8 cellular contexts compared by ENCODE assay signal in genomic region chr10:43407576-43408330, GRCh38. TPM values are rescaled to one million over a fixed set of nuclear protein-coding genes. Genes with fewer than 3 reads are reported as not detected.
DNase-seq lines count a peak whose midpoint lies in the region; ATAC-seq, FAIRE-seq and TF ChIP-seq lines count a peak whose summit lies in the region.

No MANE protein-coding gene starts in this region.

- H3K27ac Mint-ChIP-seq in activated naive CD8-positive, alpha-beta T cell treated with anti-CD3 and anti-CD28 coated beads, Interleukin-2, amount 10 ng/mL, durations not matched to agents 7 days and 5 days, result peak overlapping the region; percentile 99

- peaks cover 21% of the 10 kb centered on the region for H3K79me1 ChIP-seq in trophoblast cell (ENCODE audit: low read length)

- TF ChIP-seq CTCF in LNCaP clone FGC (IDR thresholded peaks at IDR 0.05; ENCODE audit: control insufficient read depth, extremely low read depth, insufficient read depth) (peak; percentile 18; the same call in 1 of the 2 replicates), transverse colon (IDR thresholded peaks at IDR 0.05) (peak; percentile 34 to 79 (median 43))

- no peaks in the 10 kb centered on the region for H3K9me3 Mint-ChIP-seq in activated naive CD8-positive, alpha-beta T cell treated with anti-CD3 and anti-CD28 coated beads, Interleukin-2, amount 10 ng/mL, durations not matched to agents 7 days and 5 days

- peak overlapping the region; percentile 74 for H4K8ac ChIP-seq in trophoblast cell (ENCODE audit: low read depth, low read length)

- peak overlapping the region; percentile 95 for H3K4ac ChIP-seq in trophoblast cell (ENCODE audit: low read depth, low read length)

- H3K18ac ChIP-seq in trophoblast cell (ENCODE audit: low read length), result peak overlapping the region; percentile 90

- peak overlapping the region; percentile 90 for H2AK5ac ChIP-seq in trophoblast cell (ENCODE audit: low read length)

- DNase-seq in GM04504 (ENCODE audit: low read depth) (peak; percentile 74), H54 (ENCODE audit: insufficient read length, low spot score) (peak; percentile 71), LNCaP clone FGC (ENCODE audit: low read depth) (peak; percentile 77), Right ventricle myocardium superior (peak; percentile 95), trophoblast cell (peak; percentile 98), transverse colon (peak; percentile 93)
- DNase-seq in activated naive CD8-positive, alpha-beta T cell treated with anti-CD3 and anti-CD28 coated beads, Interleukin-2, amount 10 ng/mL, durations not matched to agents 7 days and 5 days, result peak; percentile 84

- H3K27ac ChIP-seq in trophoblast cell (ENCODE audit: low read depth, low read length), result peak overlapping the region; percentile 93
- H3K27ac ChIP-seq in transverse colon, result peak overlapping the region; percentile 100

- WGBS in trophoblast cell (ENCODE audit: extremely low coverage, insufficient coverage, insufficient read length), result no CpG with 5 or more reads among the region's 56 CpGs
- WGBS in transverse colon (ENCODE audit: low coverage in 1 of 2), 2 donors, result 0% methylated on average over 56 of the region's 56 CpGs; no CpG with 5 or more reads in 1 of the 2 donors

- in situ Hi-C loops in transverse colon (cut with MboI; ENCODE audit: low pct_ligation_motif_present in 1 of 4, low pct_unique_long_range_greater_than_20kb in 1 of 4, low sequenced_read_pairs in 3 of 4), result no loop called here

- peaks cover 35% of the 10 kb centered on the region for H3K79me2 ChIP-seq in trophoblast cell (ENCODE audit: control insufficient read depth, insufficient read depth, low read length, poor library complexity)

- H3K4me3 ChIP-seq in LNCaP clone FGC (ENCODE audit: low read depth, low read length) (peak overlapping the region; percentile 97), trophoblast cell (ENCODE audit: low read depth, low read length) (peak overlapping the region; percentile 86), transverse colon (peak overlapping the region; percentile 80 to 91 (median 84))

- peak overlapping the region; percentile 97 for H3K14ac ChIP-seq in trophoblast cell (ENCODE audit: low read length)

- H2BK12ac ChIP-seq in trophoblast cell (ENCODE audit: low read length), result no peak overlapping the region

- peak overlapping the region; percentile 78 for H3K4me2 ChIP-seq in trophoblast cell (ENCODE audit: low read length)

- H3K36me3 ChIP-seq in trophoblast cell (ENCODE audit: control insufficient read depth in 1 of 2, insufficient read depth in 2 of 2, low read length in 2 of 2) (peaks cover 4 to 10% of the 10 kb centered on the region in 2 experiments), transverse colon (peaks cover 0 to 2% (median 0%) of the 10 kb centered on the region in 4 donors)

- H3K27me3 ChIP-seq in trophoblast cell (ENCODE audit: insufficient read depth, low read length) (no peaks in the 10 kb centered on the region), transverse colon (no peaks in the 10 kb centered on the region)

- peak overlapping the region; percentile 98 for H3K4me3 Mint-ChIP-seq in activated naive CD8-positive, alpha-beta T cell treated with anti-CD3 and anti-CD28 coated beads, Interleukin-2, amount 10 ng/mL, durations not matched to agents 7 days and 5 days

- H3K27me3 Mint-ChIP-seq in activated naive CD8-positive, alpha-beta T cell treated with anti-CD3 and anti-CD28 coated beads, Interleukin-2, amount 10 ng/mL, durations not matched to agents 7 days and 5 days, result no peaks in the 10 kb centered on the region

- H3K4me1 ChIP-seq in trophoblast cell (ENCODE audit: control insufficient read depth in 1 of 2, insufficient read depth in 2 of 2, low read length in 2 of 2) (peaks cover 8 to 13% of the 10 kb centered on the region in 2 experiments), transverse colon (peaks cover 12 to 46% (median 40%) of the 10 kb centered on the region in 4 donors)

- H2AFZ ChIP-seq in trophoblast cell (ENCODE audit: insufficient read depth, low read length, poor library complexity), result peak overlapping the region; percentile 79

- peaks cover 30% of the 10 kb centered on the region for H3K36me3 Mint-ChIP-seq in activated naive CD8-positive, alpha-beta T cell treated with anti-CD3 and anti-CD28 coated beads, Interleukin-2, amount 10 ng/mL, durations not matched to agents 7 days and 5 days

- intact Hi-C loops in Right ventricle myocardium superior (cut with DNase I), result no loop called here
- intact Hi-C loops in transverse colon (cut with DNase I; ENCODE audit: low total_unique reads), result no loop called here

- peak; percentile 16 for TF ChIP-seq EP300 in transverse colon (IDR thresholded peaks at IDR 0.05; ENCODE audit: low read depth)

- H3K23ac ChIP-seq in trophoblast cell (ENCODE audit: low read length), result no peak overlapping the region

- H3K9ac ChIP-seq in trophoblast cell (ENCODE audit: low read length), result peak overlapping the region; percentile 90

- no peak for FAIRE-seq in H54 (lab: Jason Lieb, UNC)

- peak overlapping the region; percentile 95 for H2BK5ac ChIP-seq in trophoblast cell (ENCODE audit: low read depth, low read length, poor library complexity)

- H4K91ac ChIP-seq in trophoblast cell (ENCODE audit: low read depth, low read length), result peak overlapping the region; percentile 96

- ATAC-seq in SK-N-SH treated with all-trans-retinoic acid at 6 μM for 48 hours (peak; percentile 63), Right ventricle myocardium superior (ENCODE audit: poor library complexity) (peak; percentile 80)
- peak; percentile 31 for ATAC-seq in activated naive CD8-positive, alpha-beta T cell treated with anti-CD3 and anti-CD28 coated beads, Interleukin-2, amount 10 ng/mL, durations not matched to agents 7 days and 5 days (ENCODE audit: low read depth)

- TF ChIP-seq POLR2A in H54 (IDR thresholded peaks at IDR 0.05; ENCODE audit: low read depth, low read length) (peak; percentile 60), transverse colon (IDR thresholded peaks at IDR 0.05) (peak; percentile 91)

- peak overlapping the region; percentile 73 for H4K12ac ChIP-seq in trophoblast cell (ENCODE audit: low read depth, low read length)

- H3K4me1 Mint-ChIP-seq in activated naive CD8-positive, alpha-beta T cell treated with anti-CD3 and anti-CD28 coated beads, Interleukin-2, amount 10 ng/mL, durations not matched to agents 7 days and 5 days, result peaks cover 28% of the 10 kb centered on the region

- POLR2A ChIA-PET in activated naive CD8-positive, alpha-beta T cell treated with anti-CD3 and anti-CD28 coated beads, Interleukin-2, amount 10 ng/mL, durations not matched to agents 7 days and 5 days (lab: Charles Lee), result interaction anchor here (0.8 to 6.0 kb wide), 16 partner anchors 11 to 287 kb away, joined by 3 to 137 read pairs (median 5); partner anchors contain the start of genes CSGALNACT2 and ZNF487

- peak overlapping the region; percentile 83 for H2BK120ac ChIP-seq in trophoblast cell (ENCODE audit: insufficient read depth, low read length, poor library complexity)

- H3K9me3 ChIP-seq in trophoblast cell (ENCODE audit: insufficient read depth, low read depth, low read length) (no peaks in the 10 kb centered on the region), transverse colon (no peaks in the 10 kb centered on the region)

TF ChIP-seq in SK-N-SH treated with all-trans-retinoic acid at 6 μM for 48 hours, 23 proteins besides CTCF, POLR2A, EP300 and RAD21 (continues in another document):
- no peak for TF ChIP-seq RARB (CRISPR knock-in tag; IDR thresholded peaks at IDR 0.05)
- TF ChIP-seq ZNF70 (CRISPR knock-in tag; IDR thresholded peaks at IDR 0.05), result no peak
- no peak for TF ChIP-seq TOX (CRISPR knock-in tag; IDR thresholded peaks at IDR 0.05; ENCODE audit: borderline replicate concordance)
- TF ChIP-seq CREB5 (CRISPR knock-in tag; IDR thresholded peaks at IDR 0.05; ENCODE audit: low read depth), result no peak
- TF ChIP-seq ZNF565 (CRISPR knock-in tag; conservative IDR thresholded peaks at IDR 0.05; ENCODE audit: low read depth), result no peak
- no peak for TF ChIP-seq BACH2 (CRISPR knock-in tag; IDR thresholded peaks at IDR 0.05; ENCODE audit: borderline replicate concordance)
- no peak for TF ChIP-seq GLIS3 (CRISPR knock-in tag; IDR thresholded peaks at IDR 0.05)

RNA-seq across cellular contexts. Expression of gene HNRNPF, which starts 1.2 kb away (rescaled TPM):
- total RNA-seq in activated naive CD8-positive, alpha-beta T cell treated with anti-CD3 and anti-CD28 coated beads, Interleukin-2, amount 10 ng/mL, durations not matched to agents 7 days and 5 days, result 100 to 1,000 TPM; 347 to 351 TPM
- 77.5 TPM for total RNA-seq in Right ventricle myocardium superior
- 123 and 124 TPM in 2 replicates for polyA plus RNA-seq in trophoblast cell (2013)
- 100 to 1,000 TPM; 127 to 171 (median 155) TPM for total RNA-seq in transverse colon

RNA-seq across cellular contexts. Expression of gene ZNF487, which starts 29.2 kb away (rescaled TPM):
- 1 to 10 TPM; 3.3 to 3.4 TPM for total RNA-seq in activated naive CD8-positive, alpha-beta T cell treated with anti-CD3 and anti-CD28 coated beads, Interleukin-2, amount 10 ng/mL, durations not matched to agents 7 days and 5 days
- total RNA-seq in Right ventricle myocardium superior, result 2.0 TPM
- 1.5 and 1.8 TPM in 2 replicates for polyA plus RNA-seq in trophoblast cell (2013)
- 10 to 100 TPM in 1 of 4 donors, 1 to 10 TPM in 3; 6.3 to 15.0 (median 7.9) TPM for total RNA-seq in transverse colon

RNA-seq across cellular contexts. Expression of gene FXYD4, which starts 36.3 kb away (rescaled TPM):
- total RNA-seq in activated naive CD8-positive, alpha-beta T cell treated with anti-CD3 and anti-CD28 coated beads, Interleukin-2, amount 10 ng/mL, durations not matched to agents 7 days and 5 days, result not detected
- total RNA-seq in Right ventricle myocardium superior (not detected), transverse colon (not detected)
- polyA plus RNA-seq in trophoblast cell (2013), result 0.14 and 0.64 TPM in 2 replicates

Comparison
In these comparisons a context has a peak if more than half of its experiments do, and no peak if none do; other contexts are left out.
1. Peak in every context shown above with its lines: DNase-seq, ATAC-seq, H3K4me3 ChIP-seq and H3K27ac ChIP-seq.